ENCODE assay signal across 22 cellular contexts in the genomic region with DNA sequence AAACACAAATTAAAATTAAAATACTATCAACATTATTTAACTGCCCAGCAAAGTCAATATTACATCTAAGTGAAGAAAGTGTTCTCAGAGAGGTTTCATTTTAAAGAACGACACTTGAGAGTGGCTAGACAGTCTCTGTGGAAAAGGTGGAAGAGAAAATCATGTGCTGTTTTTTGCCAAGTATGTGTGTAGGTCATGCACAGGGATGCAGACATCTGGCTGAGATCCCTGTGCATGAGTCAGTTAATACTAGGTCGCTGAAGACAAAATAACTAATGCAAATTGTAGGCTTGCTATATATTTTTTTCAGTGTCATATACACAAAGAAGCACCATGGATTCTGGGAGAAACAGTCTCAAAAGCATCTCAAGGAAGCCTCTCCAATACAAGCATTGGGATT. TPM values are rescaled to one million over a fixed set of nuclear protein-coding genes. Genes with fewer than 3 reads are reported as not detected.
DNase-seq lines count a peak whose midpoint lies in the region; TF ChIP-seq lines count a peak whose summit lies in the region.
"Had no signal": no experiment of that assay in that cellular context is flagged by ENCODE, and none has a peak within 500 bp of the region (broad histone marks: within the 10 kb centered on the region; RNA-seq: fewer than 3 reads in every experiment).

No MANE protein-coding gene starts in this region.

- no peaks in the 10 kb centered on the region for H3K27me3 ChIP-seq in H7 (ENCODE audit: control insufficient read depth, insufficient read depth, low read length)
- H3K27me3 ChIP-seq: gastrocnemius medialis, neutrophil, right atrium auricular region, SJSA1, upper lobe of left lung had no signal

- intact Hi-C loops in activated CD4-positive, alpha-beta T cell treated with anti-CD3 and anti-CD28 coated beads, Interleukin-2, amount 10 ng/mL, durations not matched to agents 24 days and 14 days (cut with micrococcal nuclease) = no loop called here

- no peak overlapping the region for H3K4me3 ChIP-seq in H7 (ENCODE audit: insufficient read depth, low read depth, low read length)
- H3K4me3 ChIP-seq: gastrocnemius medialis, right atrium auricular region, SJSA1, upper lobe of left lung had no signal

- H3K27me3 Mint-ChIP-seq in mesothelial cell of epicardium (ENCODE audit: low read depth) = no peaks in the 10 kb centered on the region
- H3K27me3 Mint-ChIP-seq in activated CD4-positive, alpha-beta T cell treated with anti-CD3 and anti-CD28 coated beads, Interleukin-2, amount 10 ng/mL, durations not matched to agents 24 days and 14 days = peaks cover 15% of the 10 kb centered on the region
- no peaks in the 10 kb centered on the region for H3K27me3 Mint-ChIP-seq in osteocyte (ENCODE audit: unreplicated experiment)

- peaks cover 19% of the 10 kb centered on the region for H3K4me1 Mint-ChIP-seq in mesothelial cell of epicardium
- H3K4me1 Mint-ChIP-seq in activated CD4-positive, alpha-beta T cell treated with anti-CD3 and anti-CD28 coated beads, Interleukin-2, amount 10 ng/mL, durations not matched to agents 24 days and 14 days = no peaks in the 10 kb centered on the region
- peaks cover 2% of the 10 kb centered on the region for H3K4me1 Mint-ChIP-seq in osteocyte (ENCODE audit: unreplicated experiment)
- H3K4me1 Mint-ChIP-seq: activated naive CD8-positive, alpha-beta T cell treated with anti-CD3 and anti-CD28 coated beads, Interleukin-2, amount 10 ng/mL, durations not matched to agents 7 days and 5 days; stimulated activated naive CD8-positive, alpha-beta T cell treated with anti-CD3 and anti-CD28 coated beads, Interleukin-15, amount 100 ng/mL, for 72 hours had no signal

- H3K27ac ChIP-seq in epithelial cell of prostate = peak overlapping the region; percentile 1
- H3K27ac ChIP-seq: gastrocnemius medialis, HL-60, neutrophil, right atrium auricular region, SJSA1, upper lobe of left lung had no signal

- peak overlapping the region; percentile 70 for H3K27ac Mint-ChIP-seq in mesothelial cell of epicardium
- no peak overlapping the region for H3K27ac Mint-ChIP-seq in activated CD4-positive, alpha-beta T cell treated with anti-CD3 and anti-CD28 coated beads, Interleukin-2, amount 10 ng/mL, durations not matched to agents 24 days and 14 days
- no peak overlapping the region for H3K27ac Mint-ChIP-seq in osteocyte (ENCODE audit: unreplicated experiment)
- H3K27ac Mint-ChIP-seq: activated naive CD8-positive, alpha-beta T cell treated with anti-CD3 and anti-CD28 coated beads, Interleukin-2, amount 10 ng/mL, durations not matched to agents 7 days and 5 days; stimulated activated naive CD8-positive, alpha-beta T cell treated with anti-CD3 and anti-CD28 coated beads, Interleukin-15, amount 100 ng/mL, for 72 hours; T-helper 2 cell treated with Interferon-gamma antibody and Interleukin-4, amounts not matched to agents 5 μg/mL and 100 μg/mL, for 36 hours had no signal

- H3K9me3 Mint-ChIP-seq in mesothelial cell of epicardium = no peaks in the 10 kb centered on the region
- no peaks in the 10 kb centered on the region for H3K9me3 Mint-ChIP-seq in activated CD4-positive, alpha-beta T cell treated with anti-CD3 and anti-CD28 coated beads, Interleukin-2, amount 10 ng/mL, durations not matched to agents 24 days and 14 days
- H3K9me3 Mint-ChIP-seq in osteocyte (ENCODE audit: unreplicated experiment) = no peaks in the 10 kb centered on the region
- H3K9me3 Mint-ChIP-seq: activated naive CD8-positive, alpha-beta T cell treated with anti-CD3 and anti-CD28 coated beads, Interleukin-2, amount 10 ng/mL, durations not matched to agents 7 days and 5 days; stimulated activated naive CD8-positive, alpha-beta T cell treated with anti-CD3 and anti-CD28 coated beads, Interleukin-15, amount 100 ng/mL, for 72 hours; T-helper 2 cell treated with Interferon-gamma antibody and Interleukin-4, amounts not matched to agents 5 μg/mL and 100 μg/mL, for 36 hours had no signal

- H3K36me3 Mint-ChIP-seq in mesothelial cell of epicardium (no peaks in the 10 kb centered on the region), osteocyte (ENCODE audit: unreplicated experiment) (no peaks in the 10 kb centered on the region)
- H3K36me3 Mint-ChIP-seq in activated CD4-positive, alpha-beta T cell treated with anti-CD3 and anti-CD28 coated beads, Interleukin-2, amount 10 ng/mL, durations not matched to agents 24 days and 14 days (ENCODE audit: low read depth) = no peaks in the 10 kb centered on the region
- H3K36me3 Mint-ChIP-seq: activated naive CD8-positive, alpha-beta T cell treated with anti-CD3 and anti-CD28 coated beads, Interleukin-2, amount 10 ng/mL, durations not matched to agents 7 days and 5 days had no signal

- DNase-seq in EH (ENCODE audit: low read depth) (peak; percentile 47), OCI-M1 (lab: John Stamatoyannopoulos, UW) (peak; percentile 32), epithelial cell of prostate (ENCODE audit: low read depth, low spot score) (no peak), mesothelial cell of epicardium (ENCODE audit: low spot score in 2 of 2, unreplicated experiment in 2 of 2) (no peak), nucleus accumbens (lab: John Stamatoyannopoulos, UW) (no peak), H7 (no peak), osteocyte (ENCODE audit: extremely low spot score, unreplicated experiment) (no peak)
- no peak for DNase-seq in activated CD4-positive, alpha-beta T cell treated with anti-CD3 and anti-CD28 coated beads, Interleukin-2, amount 10 ng/mL, durations not matched to agents 24 days and 14 days
- DNase-seq: activated CD4-positive, CD25-positive, alpha-beta regulatory T cell; activated naive CD8-positive, alpha-beta T cell treated with anti-CD3 and anti-CD28 coated beads, Interleukin-2, amount 10 ng/mL, durations not matched to agents 7 days and 5 days; DND-41; gastrocnemius medialis; left cardiac atrium; NCI-H2029 treated with DMSO at 0.1 percent for 48 hours; NCI-H526; stimulated activated naive CD8-positive, alpha-beta T cell treated with anti-CD3 and anti-CD28 coated beads, Interleukin-15, amount 100 ng/mL, for 72 hours; upper lobe of left lung had no signal

- no peak for TF ChIP-seq CTCF in mesothelial cell of epicardium (IDR thresholded peaks at IDR 0.05; ENCODE audit: unreplicated experiment)
- no peak for TF ChIP-seq CTCF in osteocyte (IDR thresholded peaks at IDR 0.05)

- no peaks in the 10 kb centered on the region for H3K36me3 ChIP-seq in H7 (replicated peaks; ENCODE audit: control insufficient read depth, insufficient read depth, low read length)
- H3K36me3 ChIP-seq: gastrocnemius medialis, neutrophil, right atrium auricular region, SJSA1, upper lobe of left lung had no signal

- H3K4me3 Mint-ChIP-seq in mesothelial cell of epicardium (no peak overlapping the region), osteocyte (ENCODE audit: unreplicated experiment) (no peak overlapping the region)
- H3K4me3 Mint-ChIP-seq in activated CD4-positive, alpha-beta T cell treated with anti-CD3 and anti-CD28 coated beads, Interleukin-2, amount 10 ng/mL, durations not matched to agents 24 days and 14 days = no peak overlapping the region
- H3K4me3 Mint-ChIP-seq: activated naive CD8-positive, alpha-beta T cell treated with anti-CD3 and anti-CD28 coated beads, Interleukin-2, amount 10 ng/mL, durations not matched to agents 7 days and 5 days; stimulated activated naive CD8-positive, alpha-beta T cell treated with anti-CD3 and anti-CD28 coated beads, Interleukin-15, amount 100 ng/mL, for 72 hours; T-helper 2 cell treated with Interferon-gamma antibody and Interleukin-4, amounts not matched to agents 5 μg/mL and 100 μg/mL, for 36 hours had no signal

RNA-seq across cellular contexts. Expression of a gene that starts 44.3 kb away (rescaled TPM):
- total RNA-seq in mesothelial cell of epicardium (2.5 to 3.0 TPM (median 3.0 TPM) in 3 replicates), osteocyte (5.9 and 6.9 TPM in 2 replicates)
- 0.07 and 0.14 TPM in 2 replicates for total RNA-seq in activated CD4-positive, alpha-beta T cell treated with anti-CD3 and anti-CD28 coated beads, Interleukin-2, amount 10 ng/mL, durations not matched to agents 24 days and 14 days
- total RNA-seq in H7 (2014; rRNA removed; shearing (Covaris generic)) = 0.04 and 0.07 TPM in 2 replicates
- total RNA-seq: activated naive CD8-positive, alpha-beta T cell treated with anti-CD3 and anti-CD28 coated beads, Interleukin-2, amount 10 ng/mL, durations not matched to agents 7 days and 5 days had no signal

RNA-seq across cellular contexts. Expression of a gene that starts 48.5 kb away (rescaled TPM):
- total RNA-seq in mesothelial cell of epicardium (11.2 to 16.4 TPM (median 11.5 TPM) in 3 replicates), osteocyte (9.4 and 12.4 TPM in 2 replicates)
- total RNA-seq in activated CD4-positive, alpha-beta T cell treated with anti-CD3 and anti-CD28 coated beads, Interleukin-2, amount 10 ng/mL, durations not matched to agents 24 days and 14 days = 0.56 and 1.7 TPM in 2 replicates
- 2.8 and 4.3 TPM in 2 replicates for total RNA-seq in H7 (2014; rRNA removed; shearing (Covaris generic))

RNA-seq across cellular contexts. Expression of a gene that starts 48.6 kb away (rescaled TPM):
- total RNA-seq in mesothelial cell of epicardium = 2.0 to 2.3 TPM (median 2.1 TPM) in 3 replicates
- 2.3 and 2.6 TPM in 2 replicates for total RNA-seq in activated CD4-positive, alpha-beta T cell treated with anti-CD3 and anti-CD28 coated beads, Interleukin-2, amount 10 ng/mL, durations not matched to agents 24 days and 14 days
- total RNA-seq in H7 (2014; rRNA removed; shearing (Covaris generic)) = 0.14 and 0.33 TPM in 2 replicates
- total RNA-seq in osteocyte = 6.7 and 8.7 TPM in 2 replicates

Comparison
In these comparisons a context has a peak if more than half of its experiments do, and no peak if none do; other contexts are left out.
1. DNase-seq: peak in EH (single experiment) and OCI-M1 (single experiment); none in epithelial cell of prostate (single experiment), mesothelial cell of epicardium (0 of 2), nucleus accumbens (0 of 56), activated CD4-positive, alpha-beta T cell treated with anti-CD3 and anti-CD28 coated beads, Interleukin-2, amount 10 ng/mL, durations not matched to agents 24 days and 14 days (single experiment), H7 (single experiment) and osteocyte (single experiment).